12 cellular contexts compared by ENCODE assay signal in the genomic region with DNA sequence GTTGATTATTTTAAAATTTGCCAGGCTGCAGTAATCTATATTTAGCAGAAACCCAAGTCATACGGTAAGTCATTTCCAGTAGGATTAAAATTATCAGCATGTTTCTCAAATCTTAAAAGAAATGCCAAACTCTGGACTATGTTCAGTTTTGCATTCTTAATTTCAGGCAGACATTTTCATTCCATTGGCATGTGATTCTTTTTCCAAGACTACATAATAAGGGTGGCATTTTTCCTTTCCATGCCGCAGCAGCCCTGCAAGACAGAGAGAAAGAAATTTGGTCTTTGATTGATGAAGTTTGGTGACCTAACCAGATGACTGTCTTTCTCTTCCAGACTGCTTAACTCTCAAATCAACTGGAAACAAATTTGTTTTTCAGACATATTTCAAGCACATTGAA.
"Had no signal": no experiment of that assay in that cellular context is flagged by ENCODE, and none has a peak within 500 bp of the region (broad histone marks: within the 10 kb centered on the region; RNA-seq: fewer than 3 reads in every experiment).

No MANE protein-coding gene starts in this region.

- H3K27me3 ChIP-seq: esophagus squamous epithelium had no signal

- H3K27ac ChIP-seq: esophagus squamous epithelium had no signal

- ATAC-seq: left colon; mucosa of descending colon; naive thymus-derived CD8-positive, alpha-beta T cell; T-cell had no signal

- H3K36me3 ChIP-seq: esophagus squamous epithelium had no signal

- H3K4me3 ChIP-seq: esophagus squamous epithelium, mucosa of descending colon had no signal

- H3K9me3 ChIP-seq: esophagus squamous epithelium, mucosa of descending colon had no signal

- DNase-seq: activated CD4-positive, alpha-beta T cell treated with anti-CD3 and anti-CD28 coated beads, Interleukin-2, amount 50 U/mL, for 1 hour; activated naive CD8-positive, alpha-beta T cell treated with anti-CD3 and anti-CD28 coated beads, Interleukin-2, amount 10 ng/mL, durations not matched to agents 7 days and 5 days; anterior cingulate cortex; esophagus squamous epithelium; left colon; mucosa of descending colon; naive thymus-derived CD8-positive, alpha-beta T cell; stimulated activated CD4-positive, alpha-beta T cell treated with anti-CD3 and anti-CD28 coated beads, Interleukin-4, amount 100 ng/mL, for 4 hours; stimulated activated CD8-positive, alpha-beta memory T cell treated with anti-CD3 and anti-CD28 coated beads, Interleukin-4, amount 100 ng/mL, for 48 hours; stimulated activated naive CD4-positive, alpha-beta T cell treated with Interleukin-2 at 50 U/mL for 16 hours; T-cell; T-helper 9 cell had no signal
